ENCODE assay signal across 8 cellular contexts in genomic region chr11:35138949-35139881, GRCh38. TPM values are rescaled to one million over a fixed set of nuclear protein-coding genes. Genes with fewer than 3 reads are reported as not detected.
A peak's percentile ranks its signal among the peaks of the same experiment; 100 is the strongest.
DNase-seq lines count a peak whose midpoint lies in the region; FAIRE-seq and TF ChIP-seq lines count a peak whose summit lies in the region.

Gene CD44 (plus strand): TSS chr11:35139171. CDS start chr11:35139304, 133 bp downstream.

- H3K27ac ChIP-seq in OCI-LY7 (ENCODE audit: low read depth, low read length, poor library complexity, severe bottlenecking) = no peak within 1 kb of the TSS

- no peak for TF ChIP-seq CTCF in OCI-LY7 (conservative IDR thresholded peaks at IDR 0.05; ENCODE audit: low read length)

- H3K79me2 ChIP-seq in OCI-LY7 (ENCODE audit: insufficient read depth, low read depth, low read length) = no peaks in the 10 kb centered on the region

- no TSS peak for BruUV-seq in OCI-LY7 (replicated peaks; lab: Mats Ljungman, UMichigan)

- H3K4me2 ChIP-seq in OCI-LY7 (ENCODE audit: low read length) = no peak within 1 kb of the TSS; the same call in 1 of the 2 replicates

- H3K9me3 ChIP-seq in endocrine pancreas (ENCODE audit: control insufficient read depth, low read length) (no peaks in the 10 kb centered on the region), OCI-LY7 (ENCODE audit: low read length) (no peaks in the 10 kb centered on the region)

- H4K20me1 ChIP-seq in OCI-LY7 (ENCODE audit: insufficient read depth, low read length) = no peaks in the 10 kb centered on the region

- TF ChIP-seq POLR2A in H54 (IDR thresholded peaks at IDR 0.05; ENCODE audit: low read depth, low read length) = peak; percentile 99

- peak within 1 kb of the TSS; percentile 95 for H3K9ac ChIP-seq in endocrine pancreas (ENCODE audit: control insufficient read depth, insufficient read depth, low read length)

- peak within 1 kb of the TSS; percentile 85 for H3K4me3 ChIP-seq in endocrine pancreas (ENCODE audit: control insufficient read depth, insufficient read depth, low read length)
- no peak within 1 kb of the TSS for H3K4me3 ChIP-seq in OCI-LY7 (ENCODE audit: low read depth, low read length, poor library complexity, severe bottlenecking)

- H2AFZ ChIP-seq in OCI-LY7 (ENCODE audit: low read length) = no peak within 1 kb of the TSS

- H3K9me2 ChIP-seq in OCI-LY7 (ENCODE audit: insufficient read depth, low read length) = no peaks in the 10 kb centered on the region

- H3K27me3 ChIP-seq in endocrine pancreas (ENCODE audit: control insufficient read depth, insufficient read depth, low read length) = no peaks in the 10 kb centered on the region

- DNase-seq in EL (peak; percentile 90), H54 (ENCODE audit: insufficient read length, low spot score) (peak; percentile 75), NCI-H446 treated with DMSO at 0.1 percent for 48 hours (lab: John Stamatoyannopoulos, UW) (peak; percentile 46), midbrain (lab: John Stamatoyannopoulos, UW) (peak; percentile 40), OCI-LY7 (ENCODE audit: low spot score) (no peak)
- DNase-seq in activated CD8-positive, alpha-beta memory T cell treated with anti-CD3 and anti-CD28 coated beads for 24 hours = peak; percentile 87
- DNase-seq in stimulated activated CD8-positive, alpha-beta memory T cell treated with anti-CD3 and anti-CD28 coated beads, Interleukin-4, amount 100 ng/mL, for 1 hour (ENCODE audit: low read depth in 2 of 2, low spot score in 1 of 2) = peak; percentile 45 to 61

- H3K4me1 ChIP-seq in endocrine pancreas (ENCODE audit: control insufficient read depth, insufficient read depth, low read length) (no peaks in the 10 kb centered on the region), OCI-LY7 (ENCODE audit: insufficient read depth, low read length, poor library complexity, severe bottlenecking) (peaks cover 13% of the 10 kb centered on the region)

- intact Hi-C loops in OCI-LY7 (cut with micrococcal nuclease; ENCODE audit: unreplicated experiment) = no loop called here

- CTCF ChIA-PET in OCI-LY7 (lab: Charles Lee; ENCODE audit: unreplicated experiment) = no interaction called here

- H3K36me3 ChIP-seq in endocrine pancreas (ENCODE audit: control insufficient read depth, insufficient read depth, low read length) = no peaks in the 10 kb centered on the region
- H3K36me3 ChIP-seq in OCI-LY7 (ENCODE audit: insufficient read depth, low read length) = no peaks in the 10 kb centered on the region

- POLR2A ChIA-PET in OCI-LY7 (lab: Charles Lee) = interaction anchor here (0.9 to 1.5 kb wide), 3 partner anchors 22 to 82 kb away, joined by 3 to 4 read pairs (median 3); no protein-coding TSS in a partner anchor

- FAIRE-seq in H54 (lab: Jason Lieb, UNC) = no peak

RNA-seq across cellular contexts. Expression of gene CD44, which starts in this region (rescaled TPM):
- not detected in 2 replicates for total RNA-seq in OCI-LY7 (2014; rRNA removed; shearing (Covaris generic))
- 0.07 and 0.55 TPM in 2 replicates for total RNA-seq in OCI-LY7 (2022)
